3 cellular contexts compared by ENCODE assay signal in the genomic region with DNA sequence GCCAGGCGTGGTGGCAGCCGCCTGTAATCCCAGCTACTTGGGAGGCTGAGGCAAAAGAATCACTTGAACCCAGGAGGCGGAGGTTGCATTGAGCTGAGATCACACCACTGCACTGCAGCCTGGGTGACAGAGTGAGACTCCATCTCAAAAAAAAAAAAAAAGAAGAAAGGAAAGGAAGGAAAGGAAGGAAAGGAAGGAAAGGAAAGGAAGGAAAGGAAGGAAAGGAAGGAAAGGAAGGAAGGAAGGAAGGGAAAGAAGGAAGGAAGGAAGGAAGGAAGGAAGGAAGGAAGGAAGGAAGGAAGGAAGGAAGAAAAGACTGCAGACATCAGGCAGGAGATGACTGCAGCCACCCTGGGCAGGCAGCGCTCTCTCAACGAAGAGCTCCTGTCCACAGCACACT. TPM values are rescaled to one million over a fixed set of nuclear protein-coding genes. Genes with fewer than 3 reads are reported as not detected.
"Had no signal": no experiment of that assay in that cellular context is flagged by ENCODE, and none has a peak within 500 bp of the region (broad histone marks: within the 10 kb centered on the region; RNA-seq: fewer than 3 reads in every experiment).

No MANE protein-coding gene starts in this region.

RNA-seq across cellular contexts. Expression of gene CERS1, which starts 6.6 kb away (rescaled TPM):
- total RNA-seq: subcutaneous adipose tissue, transverse colon, upper lobe of right lung had no signal
